In genomic region chr6:105400501-105400900, GRCh38 we compare ENCODE assay signal across 13 cellular contexts. TPM values are rescaled to one million over a fixed set of nuclear protein-coding genes. Genes with fewer than 3 reads are reported as not detected.
DNase-seq lines count a peak whose midpoint lies in the region; ATAC-seq and TF ChIP-seq lines count a peak whose summit lies in the region.
"Had no signal": no experiment of that assay in that cellular context is flagged by ENCODE, and none has a peak within 500 bp of the region (broad histone marks: within the 10 kb centered on the region; RNA-seq: fewer than 3 reads in every experiment).

No MANE protein-coding gene starts in this region.

- intact Hi-C loops in MCF 10A (cut with micrococcal nuclease) = loop anchor here (10.0 kb wide), 1 partner anchor 606 kb away; no protein-coding TSS in a partner anchor
- intact Hi-C loops in breast epithelium (cut with DNase I; ENCODE audit: low total_unique reads) = loop anchor here (10.0 kb wide), 1 partner anchor 306 kb away; no protein-coding TSS in a partner anchor
- intact Hi-C loops in PC-9 (cut with micrococcal nuclease; ENCODE audit: unreplicated experiment) = no loop called here

- H3K27ac ChIP-seq in breast epithelium (no peak overlapping the region), PC-9 (no peak overlapping the region)
- H3K27ac ChIP-seq: lower lobe of right lung, parathyroid adenoma had no signal

- TF ChIP-seq POLR2A in breast epithelium (IDR thresholded peaks at IDR 0.05) = no peak

- H4K20me1 ChIP-seq in PC-9 (ENCODE audit: insufficient read depth) = peaks cover 12% of the 10 kb centered on the region; the same call in 1 of the 2 replicates

- TF ChIP-seq CTCF in MCF 10A (IDR thresholded peaks at IDR 0.05; ENCODE audit: unreplicated experiment) = no peak
- TF ChIP-seq CTCF in breast epithelium (IDR thresholded peaks at IDR 0.05) = no peak
- no peak for TF ChIP-seq CTCF in PC-9 (conservative IDR thresholded peaks at IDR 0.05)
- no peak for TF ChIP-seq CTCF in fibroblast of villous mesenchyme (IDR thresholded peaks at IDR 0.05; ENCODE audit: insufficient read depth, low read depth, low read length)
- no peak for TF ChIP-seq CTCF in type B pancreatic cell (conservative IDR thresholded peaks at IDR 0.05)

- no peak for DNase-seq in MCF 10A (ENCODE audit: unreplicated experiment)
- DNase-seq in breast epithelium (ENCODE audit: low spot score in 2 of 2) = no peak
- DNase-seq in PC-9 = no peak
- DNase-seq in fibroblast of villous mesenchyme (ENCODE audit: low read depth) = peak; percentile 12
- DNase-seq in type B pancreatic cell (ENCODE audit: extremely low spot score, unreplicated experiment) = no peak
- DNase-seq in stimulated activated CD4-positive, alpha-beta T cell treated with anti-CD3 and anti-CD28 coated beads, Interleukin-4, amount 100 ng/mL, for 4 hours = no peak
- DNase-seq in NCI-H2081 treated with DMSO at 0.1 percent for 48 hours (lab: John Stamatoyannopoulos, UW) = no peak
- DNase-seq: activated CD4-positive, alpha-beta T cell treated with anti-CD3 and anti-CD28 coated beads, Interleukin-2, amount 10 ng/mL, durations not matched to agents 7 days and 5 days; GDM1; lower lobe of right lung; NCI-H1105 had no signal

- H3K9me2 ChIP-seq in PC-9 (ENCODE audit: insufficient read depth) = no peaks in the 10 kb centered on the region

- peak overlapping the region; percentile 84 for H3K4me2 ChIP-seq in PC-9

- H3K36me3 ChIP-seq in breast epithelium (no peaks in the 10 kb centered on the region), PC-9 (ENCODE audit: low read depth) (peaks cover 9% of the 10 kb centered on the region)

- H3K4me3 ChIP-seq in breast epithelium (no peak overlapping the region), PC-9 (peak overlapping the region; percentile 81; the same call in 1 of the 2 replicates), fibroblast of villous mesenchyme (ENCODE audit: low read depth, low read length) (no peak overlapping the region)

- POLR2A ChIA-PET in MCF 10A (lab: Yijun Ruan, JAX) (interaction anchor here (0.6 to 11.1 kb wide), 9 partner anchors 10 to 312 kb away, joined by 3 to 160 read pairs (median 15); no protein-coding TSS in a partner anchor), PC-9 (lab: Charles Lee; ENCODE audit: unreplicated experiment) (no interaction called here)

- no TSS peak for BruUV-seq in MCF 10A (replicated peaks; lab: Mats Ljungman, UMichigan)
- no TSS peak for BruUV-seq in PC-9 (replicated peaks; lab: Mats Ljungman, UMichigan)

- no peaks in the 10 kb centered on the region for H3K9me3 Mint-ChIP-seq in MCF 10A (ENCODE audit: unreplicated experiment)
- no peaks in the 10 kb centered on the region for H3K9me3 Mint-ChIP-seq in type B pancreatic cell
- H3K9me3 Mint-ChIP-seq: activated CD4-positive, alpha-beta T cell treated with anti-CD3 and anti-CD28 coated beads, Interleukin-2, amount 10 ng/mL, durations not matched to agents 7 days and 5 days had no signal

- H3K36me3 Mint-ChIP-seq in MCF 10A (ENCODE audit: insufficient read depth, unreplicated experiment) (peaks cover 23% of the 10 kb centered on the region), type B pancreatic cell (peaks cover 9% of the 10 kb centered on the region)

- peak overlapping the region; percentile 65 for H3K27ac Mint-ChIP-seq in MCF 10A (ENCODE audit: low read depth, unreplicated experiment)
- H3K27ac Mint-ChIP-seq in type B pancreatic cell = no peak overlapping the region
- H3K27ac Mint-ChIP-seq: activated CD4-positive, alpha-beta T cell treated with anti-CD3 and anti-CD28 coated beads, Interleukin-2, amount 10 ng/mL, durations not matched to agents 7 days and 5 days had no signal

- H3K9me3 ChIP-seq in breast epithelium (no peaks in the 10 kb centered on the region), PC-9 (ENCODE audit: insufficient read depth, low read depth) (no peaks in the 10 kb centered on the region)
- H3K9me3 ChIP-seq: lower lobe of right lung had no signal

- CTCF ChIA-PET in MCF 10A (lab: Yijun Ruan, JAX) = interaction anchor here (0.6 to 3.9 kb wide), 8 partner anchors 8 to 312 kb away, joined by 3 to 38 read pairs (median 6); no protein-coding TSS in a partner anchor
- CTCF ChIA-PET in PC-9 (lab: Charles Lee) = interaction anchor here (1.6 kb wide), 1 partner anchor 11 kb away, joined by 4 read pairs; no protein-coding TSS in a partner anchor

- H3K27me3 ChIP-seq in breast epithelium = no peaks in the 10 kb centered on the region
- H3K27me3 ChIP-seq in PC-9 (ENCODE audit: insufficient read depth, low read depth) = no peaks in the 10 kb centered on the region

- no peak for ATAC-seq in GM18861 (IDR thresholded peaks at IDR 0.05; ENCODE audit: unreplicated experiment)
- ATAC-seq: lower lobe of right lung had no signal

- peaks cover 53% of the 10 kb centered on the region for H3K79me2 ChIP-seq in PC-9 (ENCODE audit: low read depth)

- H3F3A ChIP-seq in PC-9 (ENCODE audit: insufficient read depth, low read depth) = no peaks in the 10 kb centered on the region; the same call in 1 of the 2 replicates

- H3K4me1 Mint-ChIP-seq in MCF 10A (ENCODE audit: insufficient read depth, unreplicated experiment) (peaks cover 41% of the 10 kb centered on the region), type B pancreatic cell (ENCODE audit: unreplicated experiment) (peaks cover 42% of the 10 kb centered on the region)

- H3K4me1 ChIP-seq in breast epithelium = peaks cover 0 to 2% of the 10 kb centered on the region in 2 donors
- H3K4me1 ChIP-seq in PC-9 (replicated peaks; ENCODE audit: insufficient read depth) = peaks cover 20% of the 10 kb centered on the region

- H2AFZ ChIP-seq in PC-9 = no peak overlapping the region
- H2AFZ ChIP-seq: parathyroid adenoma had no signal

- H3K4me3 Mint-ChIP-seq in MCF 10A (ENCODE audit: unreplicated experiment) (peak overlapping the region; percentile 82), type B pancreatic cell (peak overlapping the region; percentile 53)

- no peaks in the 10 kb centered on the region for H3K27me3 Mint-ChIP-seq in MCF 10A (ENCODE audit: insufficient read depth, unreplicated experiment)
- H3K27me3 Mint-ChIP-seq in type B pancreatic cell = peaks cover 2% of the 10 kb centered on the region

RNA-seq across cellular contexts. Expression of gene PREP, which starts 2.4 kb away (rescaled TPM):
- total RNA-seq in MCF 10A (2022) (57.8 and 67.6 TPM in 2 replicates), breast epithelium (10 to 100 TPM; 18.4 to 22.3 (median 19.6) TPM), PC-9 (2021) (35.8 and 36.7 TPM in 2 replicates), fibroblast of villous mesenchyme (14.2 and 19.0 TPM in 2 replicates), type B pancreatic cell (ENCODE audit: low replicate concordance) (41.9 and 54.4 TPM in 2 replicates)
